1 cellular context compared by ENCODE assay signal in the genomic region with DNA sequence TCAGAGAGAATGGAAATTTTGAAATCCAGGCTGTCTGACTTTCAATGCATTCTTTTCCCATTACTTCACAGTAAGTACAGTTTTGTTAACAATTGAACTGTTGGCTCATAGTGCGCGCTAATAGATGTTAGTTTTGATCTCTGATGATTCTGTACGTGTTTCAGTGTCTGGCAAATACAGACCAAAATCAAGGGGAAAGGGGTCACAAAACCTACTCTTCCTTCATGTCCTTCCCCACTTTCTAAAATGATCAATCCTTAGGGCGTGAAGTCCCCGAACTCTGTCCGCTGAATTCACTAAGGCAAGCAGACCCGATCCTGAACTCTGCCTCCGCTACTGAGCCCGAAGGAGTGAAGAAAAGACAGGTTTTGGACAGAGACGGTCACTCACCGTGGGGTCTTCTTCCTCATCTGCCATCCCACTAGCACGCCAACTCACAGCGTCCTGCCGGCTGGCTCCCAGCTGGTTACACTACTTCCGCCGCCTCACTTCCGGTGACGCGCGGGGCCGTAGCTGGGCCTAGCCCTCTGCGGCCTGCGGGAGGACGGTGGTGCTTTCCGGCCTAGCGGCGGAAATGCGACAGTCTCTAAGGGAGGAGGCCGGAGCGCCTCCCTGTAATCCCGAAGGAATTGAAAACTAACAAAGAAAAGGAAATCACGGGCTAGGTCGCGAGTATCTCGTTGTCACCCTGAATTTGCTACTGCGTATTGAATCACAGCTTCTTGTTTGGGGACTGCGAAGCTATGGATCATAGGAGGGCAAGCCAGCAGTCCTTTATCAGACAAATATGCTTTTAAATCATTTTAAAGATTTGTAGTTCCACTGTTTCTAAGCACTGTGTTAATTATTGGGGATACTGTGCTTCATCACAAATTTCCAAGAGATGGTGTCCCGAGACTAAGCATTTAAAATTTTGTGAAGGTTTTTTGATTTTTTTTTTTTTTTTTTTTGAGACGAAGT.
A peak's percentile ranks its signal among the peaks of the same experiment; 100 is the strongest.
TF ChIP-seq lines count a peak whose summit lies in the region.

Gene TAF13, minus strand, starts transcription at position 473 of the 960 bp plus-strand sequence. Its CDS starts 56 bp downstream, at position 417.

TF ChIP-seq in GM12878, 131 proteins besides CTCF, POLR2A, EP300 and RAD21 (continued from another document and continues in another):
- TF ChIP-seq, protein P1, sequence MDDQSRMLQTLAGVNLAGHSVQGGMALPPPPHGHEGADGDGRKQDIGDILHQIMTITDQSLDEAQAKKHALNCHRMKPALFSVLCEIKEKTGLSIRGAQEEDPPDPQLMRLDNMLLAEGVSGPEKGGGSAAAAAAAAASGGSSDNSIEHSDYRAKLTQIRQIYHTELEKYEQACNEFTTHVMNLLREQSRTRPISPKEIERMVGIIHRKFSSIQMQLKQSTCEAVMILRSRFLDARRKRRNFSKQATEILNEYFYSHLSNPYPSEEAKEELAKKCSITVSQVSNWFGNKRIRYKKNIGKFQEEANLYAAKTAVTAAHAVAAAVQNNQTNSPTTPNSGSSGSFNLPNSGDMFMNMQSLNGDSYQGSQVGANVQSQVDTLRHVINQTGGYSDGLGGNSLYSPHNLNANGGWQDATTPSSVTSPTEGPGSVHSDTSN (IDR thresholded peaks at IDR 0.05; ENCODE audit: insufficient replicate concordance, low read depth, low read length) = peak; percentile 77
- TF ChIP-seq PML (IDR thresholded peaks at IDR 0.05; ENCODE audit: low read length) = peak; percentile 88; the same call in 1 of the 2 replicates
- no peak; the same call in 1 of the 2 replicates for TF ChIP-seq RAD51 (IDR thresholded peaks at IDR 0.05)
- no peak for TF ChIP-seq STAT3 (IDR thresholded peaks at IDR 0.05; ENCODE audit: low read depth, low read length)
- TF ChIP-seq SMAD5 (IDR thresholded peaks at IDR 0.05; ENCODE audit: low read depth) = no peak; the same call in 1 of the 2 replicates
- TF ChIP-seq CEBPZ (IDR thresholded peaks at IDR 0.05; ENCODE audit: low read depth, low read length) = no peak
- no peak for TF ChIP-seq FOS (IDR thresholded peaks at IDR 0.05; ENCODE audit: borderline replicate concordance, extremely low read depth, insufficient read length)
- no peak; the same call in 1 of the 2 replicates for TF ChIP-seq SREBF2 (IDR thresholded peaks at IDR 0.05; ENCODE audit: low read length)
- no peak for TF ChIP-seq KDM1A (IDR thresholded peaks at IDR 0.05; ENCODE audit: borderline replicate concordance)
- TF ChIP-seq SIN3A (IDR thresholded peaks at IDR 0.05; ENCODE audit: low read depth, low read length) = peak; percentile 98
- no peak for TF ChIP-seq ZBTB4 (CRISPR knock-in tag; IDR thresholded peaks at IDR 0.05)
- no peak; the same call in 1 of the 2 replicates for TF ChIP-seq BACH1 (IDR thresholded peaks at IDR 0.05; ENCODE audit: borderline replicate concordance)
- TF ChIP-seq CHD4 (IDR thresholded peaks at IDR 0.05) = no peak
- peak in 1 of 2 experiments; percentile 4; a peak in 1 of 3 replicates for TF ChIP-seq EGR1 (IDR thresholded peaks at IDR 0.05; ENCODE audit: borderline replicate concordance in 1 of 2, low read depth in 2 of 2, low read length in 2 of 2)
- TF ChIP-seq SP1 (IDR thresholded peaks at IDR 0.05; ENCODE audit: low read depth, low read length) = no peak
- TF ChIP-seq HSF1 (IDR thresholded peaks at IDR 0.05; ENCODE audit: low read depth, low read length) = no peak; the same call in 1 of the 2 replicates
- TF ChIP-seq CREM (IDR thresholded peaks at IDR 0.05; ENCODE audit: low read depth) = peak; percentile 93
- no peak for TF ChIP-seq NRF1 (conservative IDR thresholded peaks at IDR 0.05; ENCODE audit: low read depth, low read length)
- no peak for TF ChIP-seq JUNB (IDR thresholded peaks at IDR 0.05)
- TF ChIP-seq, protein P2, sequence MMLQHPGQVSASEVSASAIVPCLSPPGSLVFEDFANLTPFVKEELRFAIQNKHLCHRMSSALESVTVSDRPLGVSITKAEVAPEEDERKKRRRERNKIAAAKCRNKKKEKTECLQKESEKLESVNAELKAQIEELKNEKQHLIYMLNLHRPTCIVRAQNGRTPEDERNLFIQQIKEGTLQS (IDR thresholded peaks at IDR 0.05; ENCODE audit: borderline replicate concordance, extremely low read depth, low read depth, low read length) = no peak
- TF ChIP-seq PAX5 (IDR thresholded peaks at IDR 0.05; ENCODE audit: borderline replicate concordance, low read depth, low read length) = peak; percentile 62; the same call in 1 of the 2 replicates
- no peak for TF ChIP-seq NFIC (IDR thresholded peaks at IDR 0.05; ENCODE audit: low read depth, low read length)
- TF ChIP-seq, protein P3, sequence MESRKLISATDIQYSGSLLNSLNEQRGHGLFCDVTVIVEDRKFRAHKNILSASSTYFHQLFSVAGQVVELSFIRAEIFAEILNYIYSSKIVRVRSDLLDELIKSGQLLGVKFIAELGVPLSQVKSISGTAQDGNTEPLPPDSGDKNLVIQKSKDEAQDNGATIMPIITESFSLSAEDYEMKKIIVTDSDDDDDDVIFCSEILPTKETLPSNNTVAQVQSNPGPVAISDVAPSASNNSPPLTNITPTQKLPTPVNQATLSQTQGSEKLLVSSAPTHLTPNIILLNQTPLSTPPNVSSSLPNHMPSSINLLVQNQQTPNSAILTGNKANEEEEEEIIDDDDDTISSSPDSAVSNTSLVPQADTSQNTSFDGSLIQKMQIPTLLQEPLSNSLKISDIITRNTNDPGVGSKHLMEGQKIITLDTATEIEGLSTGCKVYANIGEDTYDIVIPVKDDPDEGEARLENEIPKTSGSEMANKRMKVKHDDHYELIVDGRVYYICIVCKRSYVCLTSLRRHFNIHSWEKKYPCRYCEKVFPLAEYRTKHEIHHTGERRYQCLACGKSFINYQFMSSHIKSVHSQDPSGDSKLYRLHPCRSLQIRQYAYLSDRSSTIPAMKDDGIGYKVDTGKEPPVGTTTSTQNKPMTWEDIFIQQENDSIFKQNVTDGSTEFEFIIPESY (IDR thresholded peaks at IDR 0.05) = no peak
- no peak for TF ChIP-seq TARDBP (IDR thresholded peaks at IDR 0.05; ENCODE audit: borderline replicate concordance)
- no peak for TF ChIP-seq ZZZ3 (IDR thresholded peaks at IDR 0.05; ENCODE audit: control insufficient read depth, insufficient read length, low read depth)
- no peak for TF ChIP-seq E2F4 (IDR thresholded peaks at IDR 0.05; ENCODE audit: low read depth, low read length)
- TF ChIP-seq KAT2A (conservative IDR thresholded peaks at IDR 0.05; ENCODE audit: control insufficient read depth, low read depth, low read length) = no peak
- peak; percentile 84 for TF ChIP-seq MAX (IDR thresholded peaks at IDR 0.05; ENCODE audit: low read depth, low read length)
- no peak for TF ChIP-seq ZBTB11 (CRISPR knock-in tag; IDR thresholded peaks at IDR 0.05)
- TF ChIP-seq EED (IDR thresholded peaks at IDR 0.05; ENCODE audit: low read depth) = peak; percentile 85
- 0 out of 2 replicates have a peak, but pooled peaks have one; percentile 9 for TF ChIP-seq IRF4 (IDR thresholded peaks at IDR 0.05; ENCODE audit: low read depth, low read length)
- no peak for TF ChIP-seq SPI1 (IDR thresholded peaks at IDR 0.05; ENCODE audit: borderline replicate concordance, insufficient read depth, low read depth, low read length)
- peak; percentile 51 for TF ChIP-seq HDAC6 (IDR thresholded peaks at IDR 0.05; ENCODE audit: unreplicated experiment)
- TF ChIP-seq ZNF217 (IDR thresholded peaks at IDR 0.05) = no peak
- peak; percentile 60 for TF ChIP-seq HCFC1 (IDR thresholded peaks at IDR 0.05; ENCODE audit: low read length)
- peak; percentile 85; the same call in 1 of the 2 replicates for TF ChIP-seq POLR2AphosphoS2 (IDR thresholded peaks at IDR 0.05; ENCODE audit: low read depth, low read length)
- TF ChIP-seq SRF (IDR thresholded peaks at IDR 0.05; ENCODE audit: low read depth in 2 of 2, low read length in 2 of 2) = no peak; a peak in 1 of 4 replicates
